32 cellular contexts compared by ENCODE assay signal in the genomic region with DNA sequence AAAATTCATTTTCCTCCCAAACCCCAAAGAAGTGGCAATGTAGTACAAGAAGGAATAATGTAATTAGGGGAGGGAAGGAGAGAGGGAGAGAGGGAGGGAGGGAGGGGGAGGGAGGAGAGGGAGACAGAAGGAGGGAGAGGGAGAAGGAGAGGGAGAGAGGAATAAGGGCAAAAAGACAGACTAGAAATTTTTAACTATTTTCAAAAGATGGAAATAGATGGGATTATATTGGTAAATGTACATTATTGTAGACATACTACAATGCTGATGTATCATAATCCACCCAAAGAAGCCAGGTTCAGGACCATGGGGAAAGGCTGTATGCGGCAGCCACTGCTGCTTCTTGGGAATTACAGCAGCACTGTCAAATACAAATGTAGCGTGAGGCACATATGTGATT.
"Had no signal": no experiment of that assay in that cellular context is flagged by ENCODE, and none has a peak within 500 bp of the region (broad histone marks: within the 10 kb centered on the region; RNA-seq: fewer than 3 reads in every experiment).

No MANE protein-coding gene starts in this region.

- H3K27ac Mint-ChIP-seq: activated CD4-positive, alpha-beta T cell treated with anti-CD3 and anti-CD28 coated beads, Interleukin-2, amount 10 ng/mL, durations not matched to agents 24 days and 14 days; activated CD8-positive, alpha-beta T cell treated with anti-CD3 and anti-CD28 coated beads for 36 hours; activated naive CD8-positive, alpha-beta T cell treated with anti-CD3 and anti-CD28 coated beads for 36 hours; T-cell; T-helper 17 cell had no signal

- H3K9me3 Mint-ChIP-seq: activated CD8-positive, alpha-beta T cell treated with anti-CD3 and anti-CD28 coated beads for 36 hours; activated naive CD8-positive, alpha-beta T cell treated with anti-CD3 and anti-CD28 coated beads for 36 hours; T-cell had no signal

- DNase-seq: activated CD4-positive, alpha-beta T cell treated with anti-CD3 and anti-CD28 coated beads for 1 hour; activated CD4-positive, alpha-beta T cell treated with anti-CD3 and anti-CD28 coated beads, Interleukin-2, amount 10 ng/mL, durations not matched to agents 24 days and 14 days; activated CD4-positive, alpha-beta T cell treated with anti-CD3 and anti-CD28 coated beads, Interleukin-2, amount 50 U/mL, for 4 hours; activated CD4-positive, CD25-positive, alpha-beta regulatory T cell; activated CD8-positive, alpha-beta T cell treated with anti-CD3 and anti-CD28 coated beads for 36 hours; activated effector memory CD4-positive, alpha-beta T cell treated with Interleukin-2 at 50 U/mL for 16 hours; activated naive CD4-positive, alpha-beta T cell treated with anti-CD3 and anti-CD28 coated beads, Interleukin-2, amount 50 U/mL, for 16 hours; activated naive CD8-positive, alpha-beta T cell treated with anti-CD3 and anti-CD28 coated beads for 36 hours; activated T-cell treated with anti-CD3 and anti-CD28 coated beads, Interleukin-2, amount 50 U/mL, for 1 hour; amniotic stem cell; aorta; brain microvascular endothelial cell; central memory CD4-positive, alpha-beta T cell; Kasumi-1; KBM-7; MG63; NCI-H1048; NCI-H1105 treated with DMSO at 0.1 percent for 48 hours; NCI-H1436; NCI-H1694; NCI-H1930; NCI-H2081 treated with DMSO at 0.1 percent for 48 hours; NCI-H345; NCI-H524 treated with DMSO at 0.1 percent for 48 hours; SHP77; SJCRH30; T-cell; T-helper 17 cell; T1000; WERI-Rb-1 had no signal

- H3K27ac ChIP-seq: brain microvascular endothelial cell, SJCRH30, SK-N-MC, WERI-Rb-1 had no signal

- H3K4me3 ChIP-seq: MG63, SJCRH30, SK-N-MC had no signal

- H3K27me3 Mint-ChIP-seq: activated CD4-positive, alpha-beta T cell treated with anti-CD3 and anti-CD28 coated beads, Interleukin-2, amount 10 ng/mL, durations not matched to agents 24 days and 14 days; activated naive CD8-positive, alpha-beta T cell treated with anti-CD3 and anti-CD28 coated beads for 36 hours had no signal

- H3K36me3 Mint-ChIP-seq: activated naive CD8-positive, alpha-beta T cell treated with anti-CD3 and anti-CD28 coated beads for 36 hours had no signal

- H3K27me3 ChIP-seq: brain microvascular endothelial cell, SJCRH30 had no signal

- ATAC-seq: activated CD8-positive, alpha-beta T cell treated with anti-CD3 and anti-CD28 coated beads for 36 hours; Panc1; T-cell; T-helper 17 cell had no signal

- H3K4me3 Mint-ChIP-seq: activated CD4-positive, alpha-beta T cell treated with anti-CD3 and anti-CD28 coated beads, Interleukin-2, amount 10 ng/mL, durations not matched to agents 24 days and 14 days; activated CD8-positive, alpha-beta T cell treated with anti-CD3 and anti-CD28 coated beads for 36 hours; activated naive CD8-positive, alpha-beta T cell treated with anti-CD3 and anti-CD28 coated beads for 36 hours; T-cell; T-helper 17 cell had no signal
